ENCODE assay signal across 28 cellular contexts in genomic region chr7:116829493-116829892, GRCh38. TPM values are rescaled to one million over a fixed set of nuclear protein-coding genes. Genes with fewer than 3 reads are reported as not detected.
DNase-seq lines count a peak whose midpoint lies in the region; ATAC-seq, FAIRE-seq and TF ChIP-seq lines count a peak whose summit lies in the region.
"Had no signal": no experiment of that assay in that cellular context is flagged by ENCODE, and none has a peak within 500 bp of the region (broad histone marks: within the 10 kb centered on the region; RNA-seq: fewer than 3 reads in every experiment).

No MANE protein-coding gene starts in this region.

- intact Hi-C loops in Calu3 (cut with micrococcal nuclease; ENCODE audit: unreplicated experiment) (no loop called here), left colon (cut with DNase I, micrococcal nuclease) (no loop called here), cardiac septum (cut with DNase I) (no loop called here)

- TF ChIP-seq CTCF in Calu3 (IDR thresholded peaks at IDR 0.05; ENCODE audit: unreplicated experiment) (no peak), Loucy (conservative IDR thresholded peaks at IDR 0.05; ENCODE audit: low read length) (no peak)

- H3K9me3 ChIP-seq in Loucy (ENCODE audit: insufficient read depth, low read depth, low read length) (no peaks in the 10 kb centered on the region), small intestine (ENCODE audit: control insufficient read depth, low read depth) (no peaks in the 10 kb centered on the region)
- H3K9me3 ChIP-seq: SK-N-SH had no signal

- H3K9ac ChIP-seq in Loucy (ENCODE audit: low read depth, low read length, poor library complexity, severe bottlenecking) = no peak overlapping the region
- H3K9ac ChIP-seq: BLaER1 treated with 17β-estradiol and CSF1 and Interleukin-3, amounts not matched to agents 10 nM and 100 nM; SK-N-SH had no signal

- DNase-seq in Calu3 = no peak
- no peak for DNase-seq in left colon
- DNase-seq in small intestine = peak; percentile 16
- no peak for DNase-seq in NOMO-1 treated with dmso at 0.1 percent for 144 hours (lab: John Stamatoyannopoulos, UW; ENCODE audit: unreplicated experiment)
- DNase-seq in cardiac septum (ENCODE audit: low spot score) = no peak
- no peak for DNase-seq in RKO (ENCODE audit: low spot score)
- DNase-seq: AML-193; CD4-positive, alpha-beta T cell; DMS53; IMR-90; KG1; NCI-H1048; NCI-H1417; NCI-H1694 treated with DMSO at 0.1 percent for 48 hours; NCI-H2081; NCI-H2171; NCI-H226; NCI-H510A; NCI-H69; OCI-M1; SK-N-SH; SW 1271 had no signal

- H3K27ac ChIP-seq in small intestine (ENCODE audit: low read depth in 1 of 2, low read length in 1 of 2) = no peak overlapping the region
- H3K27ac ChIP-seq: BLaER1 treated with 17β-estradiol and CSF1 and Interleukin-3, amounts not matched to agents 10 nM and 100 nM had no signal

- H3K9me3 Mint-ChIP-seq in Calu3 (ENCODE audit: low read depth, unreplicated experiment) = no peaks in the 10 kb centered on the region
- H3K9me3 Mint-ChIP-seq: CD4-positive, alpha-beta T cell had no signal

- peak; percentile 78 for ATAC-seq in left colon

- no peak overlapping the region for H3K4me3 Mint-ChIP-seq in Calu3 (ENCODE audit: low read depth, unreplicated experiment)
- H3K4me3 Mint-ChIP-seq: CD4-positive, alpha-beta T cell had no signal

- no peak for FAIRE-seq in small intestine (lab: Jason Lieb, UNC)
- FAIRE-seq: A204.1, GM18507, H54, RCC 7860 had no signal

- peaks cover 15% of the 10 kb centered on the region for H3K4me1 Mint-ChIP-seq in Calu3 (ENCODE audit: low read depth, unreplicated experiment)

- CTCF ChIA-PET in Calu3 (lab: Charles Lee) = no interaction called here

- peak overlapping the region; percentile 52 for H3K27ac Mint-ChIP-seq in Calu3 (ENCODE audit: unreplicated experiment)
- H3K27ac Mint-ChIP-seq: CD4-positive, alpha-beta T cell had no signal

- no peak overlapping the region for H3K4me3 ChIP-seq in Loucy (ENCODE audit: low read length, poor library complexity, severe bottlenecking)
- H3K4me3 ChIP-seq in small intestine (ENCODE audit: low read depth in 1 of 2, low read length in 2 of 2) = no peak overlapping the region
- H3K4me3 ChIP-seq: BLaER1 treated with 17β-estradiol and CSF1 and Interleukin-3, amounts not matched to agents 10 nM and 100 nM had no signal

- no peaks in the 10 kb centered on the region for H3K36me3 Mint-ChIP-seq in Calu3 (ENCODE audit: insufficient read depth, unreplicated experiment)

- H3K36me3 ChIP-seq in Loucy (ENCODE audit: insufficient read depth, low read length) (no peaks in the 10 kb centered on the region), small intestine (ENCODE audit: control insufficient read depth in 2 of 2, insufficient read depth in 2 of 2, low read length in 2 of 2) (no peaks in the 10 kb centered on the region)
- H3K36me3 ChIP-seq: BLaER1 treated with 17β-estradiol and CSF1 and Interleukin-3, amounts not matched to agents 10 nM and 100 nM had no signal

- H3K27me3 ChIP-seq in Loucy (ENCODE audit: insufficient read depth, low read length, poor library complexity, severe bottlenecking) (no peaks in the 10 kb centered on the region), small intestine (ENCODE audit: control insufficient read depth in 2 of 2, insufficient read depth in 2 of 2, low read length in 2 of 2) (no peaks in the 10 kb centered on the region)
- H3K27me3 ChIP-seq: BLaER1 treated with 17β-estradiol and CSF1 and Interleukin-3, amounts not matched to agents 10 nM and 100 nM had no signal

- H3K4me1 ChIP-seq in Loucy (ENCODE audit: insufficient read depth, low read length, poor library complexity, severe bottlenecking) (no peaks in the 10 kb centered on the region), small intestine (ENCODE audit: control insufficient read depth in 2 of 2, insufficient read depth in 1 of 2, low read depth in 1 of 2, low read length in 1 of 2) (no peaks in the 10 kb centered on the region)

- H3K9me2 ChIP-seq in Loucy (replicated peaks; ENCODE audit: low read depth, low read length) = no peaks in the 10 kb centered on the region
- H3K9me2 ChIP-seq: SK-N-SH had no signal

- no peaks in the 10 kb centered on the region for H3K27me3 Mint-ChIP-seq in Calu3 (ENCODE audit: unreplicated experiment)

- no peaks in the 10 kb centered on the region for H4K20me1 ChIP-seq in Loucy (ENCODE audit: insufficient read depth, low read length, poor library complexity, severe bottlenecking)
- H4K20me1 ChIP-seq: BLaER1 treated with 17β-estradiol and CSF1 and Interleukin-3, amounts not matched to agents 10 nM and 100 nM had no signal

- H3K4me2 ChIP-seq in Loucy (ENCODE audit: low read depth, low read length, poor library complexity, severe bottlenecking) = no peak overlapping the region
- H3K4me2 ChIP-seq: SK-N-SH had no signal

- peak overlapping the region; percentile 85 for H2AFZ ChIP-seq in Loucy (ENCODE audit: low read length)

- no peaks in the 10 kb centered on the region for H3F3A ChIP-seq in Loucy (ENCODE audit: low read depth)

- no TSS peak for BruUV-seq in Calu3 (replicated peaks; lab: Mats Ljungman, UMichigan)

- H3K79me2 ChIP-seq in Loucy (ENCODE audit: insufficient read depth, low read length) = no peaks in the 10 kb centered on the region

RNA-seq across cellular contexts. Expression of gene CAPZA2, which starts 32.9 kb away (rescaled TPM):
- total RNA-seq in Calu3 (2022) (209 TPM in 2 replicates), left colon (100 to 1,000 TPM; 209 to 291 TPM), cardiac septum (313 TPM)
- 10 to 100 TPM; 84.6 to 95.9 (median 86.6) TPM for polyA plus RNA-seq in small intestine
